ENCODE assay signal across 17 cellular contexts in the genomic region with DNA sequence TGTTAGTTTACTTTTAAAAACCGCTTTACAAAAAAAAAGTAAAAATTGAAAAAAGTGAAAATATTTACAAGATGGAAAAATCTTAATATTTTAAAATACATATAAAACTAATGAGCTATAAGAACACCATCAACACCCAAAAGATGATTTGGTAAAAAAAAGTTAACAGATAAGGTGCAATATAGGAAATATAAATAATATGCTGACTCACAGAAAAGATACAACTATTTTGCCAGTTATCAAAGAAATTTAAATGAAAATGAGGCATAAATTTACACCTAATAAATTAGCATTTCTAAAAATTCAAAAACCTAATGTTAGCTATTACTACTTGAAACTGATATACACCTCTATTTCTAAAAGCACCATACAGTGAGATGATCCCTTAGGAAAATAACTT. TPM values are rescaled to one million over a fixed set of nuclear protein-coding genes. Genes with fewer than 3 reads are reported as not detected.
DNase-seq lines count a peak whose midpoint lies in the region; ATAC-seq, FAIRE-seq and TF ChIP-seq lines count a peak whose summit lies in the region.
"Had no signal": no experiment of that assay in that cellular context is flagged by ENCODE, and none has a peak within 500 bp of the region (broad histone marks: within the 10 kb centered on the region; RNA-seq: fewer than 3 reads in every experiment).

No MANE protein-coding gene starts in this region.

- H3K27me3 ChIP-seq in K562 (ENCODE audit: control insufficient read depth in 2 of 2, insufficient read depth in 2 of 2, low read length in 2 of 2): no peaks in the 10 kb centered on the region
- no peaks in the 10 kb centered on the region for H3K27me3 ChIP-seq in pancreas
- no peaks in the 10 kb centered on the region for H3K27me3 ChIP-seq in body of pancreas

- H3K9me3 ChIP-seq in A549 (no peaks in the 10 kb centered on the region), K562 (replicated peaks; ENCODE audit: control insufficient read depth, insufficient read depth, low read depth, low read length) (no peaks in the 10 kb centered on the region), pancreas (no peaks in the 10 kb centered on the region), body of pancreas (no peaks in the 10 kb centered on the region)
- H3K9me3 ChIP-seq: Caco-2 had no signal

- no peak for TF ChIP-seq CTCF in A549 (IDR thresholded peaks at IDR 0.05)
- no peak for TF ChIP-seq CTCF in K562 (IDR thresholded peaks at IDR 0.05 in 2 of 3, conservative IDR thresholded peaks at IDR 0.05 in 1 of 3; ENCODE audit: insufficient read depth in 2 of 3, low read depth in 1 of 3, low read length in 3 of 3)
- TF ChIP-seq CTCF in pancreas (IDR thresholded peaks at IDR 0.05): no peak
- no peak for TF ChIP-seq CTCF in body of pancreas (IDR thresholded peaks at IDR 0.05)

- FAIRE-seq in A549 (lab: Jason Lieb, UNC) (no peak), K562 (lab: Jason Lieb, UNC) (no peak), frontal cortex (lab: Jason Lieb, UNC) (peak; percentile 75), pancreas (lab: Jason Lieb, UNC) (peak; percentile 97)
- FAIRE-seq: GM12892 had no signal

- no peak for TF ChIP-seq POLR2A in A549 (IDR thresholded peaks at IDR 0.05; ENCODE audit: low read length)
- TF ChIP-seq POLR2A in K562 (conservative IDR thresholded peaks at IDR 0.05): no peak
- TF ChIP-seq POLR2A in body of pancreas (IDR thresholded peaks at IDR 0.05): no peak

- no peak overlapping the region for H3K4me3 ChIP-seq in A549
- H3K4me3 ChIP-seq in K562: no peak overlapping the region
- H3K4me3 ChIP-seq in pancreas: no peak overlapping the region
- no peak overlapping the region for H3K4me3 ChIP-seq in body of pancreas
- H3K4me3 ChIP-seq: GM23338 had no signal

- no TSS peak for BruUV-seq in K562 (replicated peaks; lab: Mats Ljungman, UMichigan)

- no peaks in the 10 kb centered on the region for H4K20me1 ChIP-seq in K562 (replicated peaks; ENCODE audit: control insufficient read depth, insufficient read depth, low read length)

- POLR2A ChIA-PET in A549 (lab: Yijun Ruan, JAX) (no interaction called here), K562 (lab: Yijun Ruan, JAX) (no interaction called here)

- H3K27ac ChIP-seq in A549 (no peak overlapping the region), K562 (ENCODE audit: extremely low read depth, low read depth, low read length) (no peak overlapping the region), pancreas (no peak overlapping the region), body of pancreas (no peak overlapping the region)

- H3K4me2 ChIP-seq in A549 (no peak overlapping the region), K562 (ENCODE audit: insufficient read depth, low read length) (no peak overlapping the region)
- H3K4me2 ChIP-seq: GM23338 had no signal

- H3K9me1 ChIP-seq in K562 (ENCODE audit: control insufficient read depth, insufficient read depth, low read length): no peaks in the 10 kb centered on the region

- CTCF ChIA-PET in A549 (lab: Yijun Ruan, JAX): no interaction called here
- CTCF ChIA-PET in K562 (lab: Yijun Ruan, JAX; ENCODE audit: low intra/inter-chr PET ratio): no interaction called here

- TF ChIP-seq EP300 in A549 (IDR thresholded peaks at IDR 0.05) (no peak), K562 (IDR thresholded peaks at IDR 0.05; ENCODE audit: low read length) (no peak)

- H3K36me3 ChIP-seq in K562 (ENCODE audit: control insufficient read depth, insufficient read depth, low read length) (no peaks in the 10 kb centered on the region), pancreas (no peaks in the 10 kb centered on the region), body of pancreas (replicated peaks in 1 of 2; ENCODE audit: insufficient read depth in 1 of 2, low read depth in 2 of 2) (no peaks in the 10 kb centered on the region)

- H3K9ac ChIP-seq in K562 (ENCODE audit: insufficient read depth in 1 of 2, low read depth in 2 of 2, low read length in 2 of 2): no peak overlapping the region

- in situ Hi-C loops in K562 (cut with MboI): no loop called here

- no peak for TF ChIP-seq RAD21 in A549 (conservative IDR thresholded peaks at IDR 0.05 in 1 of 2, IDR thresholded peaks at IDR 0.05 in 1 of 2)
- no peak for TF ChIP-seq RAD21 in K562 (CRISPR knock-in tag; conservative IDR thresholded peaks at IDR 0.05 in 1 of 2, IDR thresholded peaks at IDR 0.05 in 1 of 2)

- no peak overlapping the region for H2AFZ ChIP-seq in K562 (ENCODE audit: low read depth, low read length)
- H2AFZ ChIP-seq: GM23338 had no signal

- intact Hi-C loops in K562 (cut with micrococcal nuclease) (no loop called here), pancreas (cut with DNase I) (no loop called here), body of pancreas (cut with DNase I) (no loop called here)

- WGBS in A549 (ENCODE audit: missing lambda C conversion rate): 95% methylated on average over 1 of the region's 1 CpG
- WGBS in K562 (ENCODE audit: insufficient coverage, low coverage, missing lambda C conversion rate): 43% methylated on average over 1 of the region's 1 CpG
- WGBS in pancreas, 2 donors: 69 to 97% methylated on average over 1 of the region's 1 CpG
- WGBS in body of pancreas, 2 donors: 100% methylated on average over 1 of the region's 1 CpG

- H3K4me1 ChIP-seq in A549 (no peaks in the 10 kb centered on the region), K562 (replicated peaks in 1 of 2; ENCODE audit: control insufficient read depth in 2 of 2, insufficient read depth in 2 of 2, low read length in 2 of 2) (no peaks in the 10 kb centered on the region), pancreas (no peaks in the 10 kb centered on the region), body of pancreas (no peaks in the 10 kb centered on the region)
- H3K4me1 ChIP-seq: Caco-2 had no signal

- ATAC-seq in A549: no peak
- no peak for ATAC-seq in K562
- no peak for ATAC-seq in pancreas
- ATAC-seq in GM21723 (IDR thresholded peaks at IDR 0.05; ENCODE audit: unreplicated experiment): no peak
- ATAC-seq in body of pancreas: no peak
- ATAC-seq: GM23338, HCT116 had no signal

- DNase-seq in A549 (ENCODE audit: low read depth in 1 of 2, low spot score in 1 of 2) (no peak), K562 (ENCODE audit: extremely low read depth in 1 of 4, low spot score in 3 of 4) (no peak), frontal cortex (ENCODE audit: low spot score in 2 of 2) (no peak), pancreas (no peak), COLO829 (ENCODE audit: low spot score) (no peak), body of pancreas (no peak)
- DNase-seq in activated effector memory CD4-positive, alpha-beta T cell treated with Interleukin-2 at 50 U/mL for 16 hours: no peak
- DNase-seq: C1 segment of cervical spinal cord; Caco-2; CD4-positive, alpha-beta memory T cell; DMS153; DND-41; H9 had no signal

- H3K79me2 ChIP-seq in K562 (ENCODE audit: control insufficient read depth, insufficient read depth, low read length): no peaks in the 10 kb centered on the region

TF ChIP-seq in A549, 52 proteins besides CTCF, POLR2A, EP300 and RAD21:
- TF ChIP-seq MAFK (IDR thresholded peaks at IDR 0.05; ENCODE audit: partially characterized antibody): peak; percentile 39
- TF ChIP-seq SMC3 (IDR thresholded peaks at IDR 0.05): no peak

TF ChIP-seq in K562, 482 proteins besides CTCF, POLR2A, EP300 and RAD21:
- TF ChIP-seq C11orf30 (IDR thresholded peaks at IDR 0.05; ENCODE audit: low read depth): peak; percentile 49; the same call in 1 of the 2 replicates
- TF ChIP-seq HMG20A (CRISPR knock-in tag; conservative IDR thresholded peaks at IDR 0.05): no peak
- peak; percentile 84 for TF ChIP-seq ZNF316 (IDR thresholded peaks at IDR 0.05)
- TF ChIP-seq MAFG (tag; conservative IDR thresholded peaks at IDR 0.05): peak; percentile 20; the same call in 1 of the 2 replicates

RNA-seq across cellular contexts. Expression of gene BRWD3, which starts 54.5 kb away (rescaled TPM):
- polyA plus RNA-seq in A549 (2011; rRNA removed): 15.4 and 16.1 TPM in 2 replicates
- 1.1 and 1.2 TPM in 2 replicates for polyA plus RNA-seq in A549 (2012; cell fraction: cytosol; rRNA removed)
- polyA plus RNA-seq in A549 (2012; cell fraction: nucleus; rRNA removed): 2.1 and 2.4 TPM in 2 replicates
- polyA plus RNA-seq in A549 (2017; fragmentation: RNase III; extraction: RNeasy Plus Mini Kit Qiagen cat#74134 plus additional on column Dnase treatment): 4.6 to 5.2 TPM (median 5.1 TPM) in 3 replicates
- polyA minus RNA-seq in A549 (2011; rRNA and poly(A)+ RNA removed): 22.5 and 25.0 TPM in 2 replicates
- 41.0 and 116 TPM in 2 replicates for total RNA-seq in K562 (2011; cell fraction: chromatin; rRNA removed; ENCODE audit: low replicate concordance)
- 10.3 and 12.0 TPM in 2 replicates for total RNA-seq in K562 (2011; cell fraction: nucleolus; rRNA removed)
- 80.4 and 152 TPM in 2 replicates for total RNA-seq in K562 (2011; cell fraction: nucleoplasm; rRNA removed)
- 3.1 and 6.4 TPM in 2 replicates for total RNA-seq in K562 (2014; rRNA removed)
- 11.5 and 12.4 TPM in 2 replicates for total RNA-seq in K562 (2014; rRNA removed; fragmentation: Illumina TruSeq; extraction: Trizol)
- 11.6 and 12.0 TPM in 2 replicates for total RNA-seq in K562 (2015; rRNA removed; fragmentation: Illumina TruSeq; extraction: Trizol)
- total RNA-seq in K562 (2021): 10.3 and 11.6 TPM in 2 replicates
- 9.1 and 14.3 TPM in 2 replicates for polyA plus RNA-seq in K562 (2011; rRNA removed)
- 2.6 and 4.7 TPM in 2 replicates for polyA plus RNA-seq in K562 (2011; cell fraction: cytosol; rRNA removed)
- polyA plus RNA-seq in K562 (2011; cell fraction: nucleus; rRNA removed): 15.1 and 15.3 TPM in 2 replicates
- 2.6 and 3.7 TPM in 2 replicates for polyA plus RNA-seq in K562 (2012)
- polyA plus RNA-seq in K562 (2014; fragmentation: Illumina TruSeq; extraction: Trizol): 5.6 and 5.8 TPM in 2 replicates
- under 1 TPM; 0.56 to 0.72 TPM for polyA plus RNA-seq in K562 (2014; fragmentation: Nextera tagmentation; extraction: Ambion mirVana)
- polyA plus RNA-seq in K562 (2014; rRNA removed): 3.4 and 5.6 TPM in 2 replicates
- polyA minus RNA-seq in K562 (2011; rRNA and poly(A)+ RNA removed): 67.5 and 70.4 TPM in 2 replicates
- polyA minus RNA-seq in K562 (2011; cell fraction: cytosol; rRNA and poly(A)+ RNA removed): 11.6 and 16.0 TPM in 2 replicates
- 28.7 and 36.1 TPM in 2 replicates for polyA minus RNA-seq in K562 (2011; cell fraction: nucleus; rRNA and poly(A)+ RNA removed)
- total RNA-seq in frontal cortex: 33.0 TPM
- 10 to 100 TPM in 3 of 6 donors, 1 to 10 TPM in 3; 6.8 to 15.7 (median 9.8) TPM for total RNA-seq in pancreas
- 1 to 10 TPM; 1.8 to 3.9 TPM for polyA plus RNA-seq in pancreas
- 10 to 100 TPM; 11.2 to 11.4 TPM for total RNA-seq in body of pancreas

Comparison
In these comparisons a context has a peak if more than half of its experiments do, and no peak if none do; other contexts are left out.
1. Of the 35 proteins assayed by ChIP-seq in both K562 and A549: peak only in K562: none; only in A549: MAFK; in both: none; in neither: 34.